Comparison of ENCODE assay signal across 8 cellular contexts in the genomic region with DNA sequence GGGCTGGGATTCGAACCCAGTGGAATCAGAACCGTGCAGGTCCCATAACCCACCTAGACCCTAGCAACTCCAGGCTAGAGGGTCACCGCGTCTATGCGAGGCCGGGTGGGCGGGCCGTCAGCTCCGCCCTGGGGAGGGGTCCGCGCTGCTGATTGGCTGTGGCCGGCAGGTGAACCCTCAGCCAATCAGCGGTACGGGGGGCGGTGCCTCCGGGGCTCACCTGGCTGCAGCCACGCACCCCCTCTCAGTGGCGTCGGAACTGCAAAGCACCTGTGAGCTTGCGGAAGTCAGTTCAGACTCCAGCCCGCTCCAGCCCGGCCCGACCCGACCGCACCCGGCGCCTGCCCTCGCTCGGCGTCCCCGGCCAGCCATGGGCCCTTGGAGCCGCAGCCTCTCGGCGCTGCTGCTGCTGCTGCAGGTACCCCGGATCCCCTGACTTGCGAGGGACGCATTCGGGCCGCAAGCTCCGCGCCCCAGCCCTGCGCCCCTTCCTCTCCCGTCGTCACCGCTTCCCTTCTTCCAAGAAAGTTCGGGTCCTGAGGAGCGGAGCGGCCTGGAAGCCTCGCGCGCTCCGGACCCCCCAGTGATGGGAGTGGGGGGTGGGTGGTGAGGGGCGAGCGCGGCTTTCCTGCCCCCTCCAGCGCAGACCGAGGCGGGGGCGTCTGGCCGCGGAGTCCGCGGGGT. TPM values are rescaled to one million over a fixed set of nuclear protein-coding genes. Genes with fewer than 3 reads are reported as not detected.
DNase-seq lines count a peak whose midpoint lies in the region; ATAC-seq, FAIRE-seq and TF ChIP-seq lines count a peak whose summit lies in the region.

A gene (plus strand): TSS at position 247 of the 684 bp plus-strand sequence. CDS start 124 bp downstream, at position 371.

- DNase-seq in A549 (ENCODE audit: low read depth in 1 of 2, low spot score in 1 of 2) (no peak), LoVo (ENCODE audit: low spot score) (peak; percentile 90), heart right ventricle (peak in 1 of 2 donors; percentile 17), progenitor cell of endocrine pancreas (ENCODE audit: low spot score, unreplicated experiment) (peak; percentile 94)
- DNase-seq in activated CD8-positive, alpha-beta memory T cell treated with anti-CD3 and anti-CD28 coated beads for 24 hours = peak; percentile 66

- H3K4me3 ChIP-seq in A549 (peak within 1 kb of the TSS; percentile 67), heart right ventricle (peak within 1 kb of the TSS in 8 of 10 donors; percentile 3 to 25 (median 20))

- H3K4me1 ChIP-seq in A549 (peaks cover 50% of the 10 kb centered on the region), heart right ventricle (peaks cover 0 to 18% (median 13%) of the 10 kb centered on the region in 9 donors)

- H3K27ac ChIP-seq in A549 = peak within 1 kb of the TSS; percentile 78 to 94
- H3K27ac ChIP-seq in heart right ventricle = no peak within 1 kb of the TSS

- TF ChIP-seq POLR2A in A549 (IDR thresholded peaks at IDR 0.05; ENCODE audit: low read length) = no peak

- peaks cover 7% of the 10 kb centered on the region for H3K36me3 Mint-ChIP-seq in progenitor cell of endocrine pancreas (ENCODE audit: insufficient read depth)

- POLR2A ChIA-PET in A549 (lab: Yijun Ruan, JAX) = no interaction called here

- H3K4me2 ChIP-seq in A549 = peak within 1 kb of the TSS; percentile 99

- H3K27ac Mint-ChIP-seq in progenitor cell of endocrine pancreas = peak within 1 kb of the TSS; percentile 99

- no peaks in the 10 kb centered on the region for H3K9me3 ChIP-seq in A549
- H3K9me3 ChIP-seq in heart right ventricle = no peaks in the 10 kb centered on the region

- H3K4me1 Mint-ChIP-seq in progenitor cell of endocrine pancreas (ENCODE audit: low read depth) = peaks cover 42% of the 10 kb centered on the region

- H3K27me3 ChIP-seq in heart right ventricle = peaks cover 26 to 65% (median 59%) of the 10 kb centered on the region in 7 donors

- intact Hi-C loops in heart right ventricle (cut with DNase I) = no loop called here

- WGBS in A549 (ENCODE audit: missing lambda C conversion rate) = 10% methylated on average over 18 of the region's 63 CpGs
- 1 to 2% methylated on average over 62 to 63 of the region's 63 CpGs for WGBS in heart right ventricle, 2 donors

- no peak for TF ChIP-seq EP300 in A549 (IDR thresholded peaks at IDR 0.05)

- no peaks in the 10 kb centered on the region for H3K9me3 Mint-ChIP-seq in progenitor cell of endocrine pancreas (ENCODE audit: low read depth)

- H3K36me3 ChIP-seq in heart right ventricle = no peaks in the 10 kb centered on the region

- CTCF ChIA-PET in A549 (lab: Yijun Ruan, JAX) = interaction anchor here (0.6 to 1.8 kb wide), 6 partner anchors 12 to 208 kb away, joined by 3 to 8 read pairs (median 4); no protein-coding TSS in a partner anchor

- H3K27me3 Mint-ChIP-seq in progenitor cell of endocrine pancreas = no peaks in the 10 kb centered on the region

- peak within 1 kb of the TSS; percentile 99 for H3K4me3 Mint-ChIP-seq in progenitor cell of endocrine pancreas (ENCODE audit: low read depth)

- FAIRE-seq in A549 (lab: Jason Lieb, UNC) = no peak

- TF ChIP-seq RAD21 in A549 (conservative IDR thresholded peaks at IDR 0.05 in 1 of 2, IDR thresholded peaks at IDR 0.05 in 1 of 2) = no peak

- ATAC-seq in A549 = peak; percentile 47 to 58; a peak in 5 of 6 replicates
- peak in 3 of 8 donors; percentile 16 to 59 (median 50) for ATAC-seq in heart right ventricle
- no peak for ATAC-seq in HG03196 (IDR thresholded peaks at IDR 0.05; ENCODE audit: unreplicated experiment)
- no peak for ATAC-seq in GM21717 (IDR thresholded peaks at IDR 0.05; ENCODE audit: unreplicated experiment)
- ATAC-seq in HG03159 (IDR thresholded peaks at IDR 0.05; ENCODE audit: unreplicated experiment) = no peak

- no peak for TF ChIP-seq CTCF in A549 (IDR thresholded peaks at IDR 0.05)
- no peak for TF ChIP-seq CTCF in heart right ventricle (IDR thresholded peaks at IDR 0.05)
- no peak for TF ChIP-seq CTCF in progenitor cell of endocrine pancreas (IDR thresholded peaks at IDR 0.05; ENCODE audit: unreplicated experiment)

TF ChIP-seq in A549, 52 proteins besides CTCF, POLR2A, EP300 and RAD21:
- no peak for TF ChIP-seq RFX5 (IDR thresholded peaks at IDR 0.05)
- TF ChIP-seq, protein P1, sequence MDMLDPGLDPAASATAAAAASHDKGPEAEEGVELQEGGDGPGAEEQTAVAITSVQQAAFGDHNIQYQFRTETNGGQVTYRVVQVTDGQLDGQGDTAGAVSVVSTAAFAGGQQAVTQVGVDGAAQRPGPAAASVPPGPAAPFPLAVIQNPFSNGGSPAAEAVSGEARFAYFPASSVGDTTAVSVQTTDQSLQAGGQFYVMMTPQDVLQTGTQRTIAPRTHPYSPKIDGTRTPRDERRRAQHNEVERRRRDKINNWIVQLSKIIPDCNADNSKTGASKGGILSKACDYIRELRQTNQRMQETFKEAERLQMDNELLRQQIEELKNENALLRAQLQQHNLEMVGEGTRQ (IDR thresholded peaks at IDR 0.05) = peak; percentile 39; the same call in 1 of the 2 replicates

RNA-seq across cellular contexts. Expression of the gene that starts here (rescaled TPM):
- polyA plus RNA-seq in A549 (2011; rRNA removed) = 24.5 and 33.0 TPM in 2 replicates
- polyA plus RNA-seq in A549 (2012; cell fraction: cytosol; rRNA removed) = 2.4 and 3.8 TPM in 2 replicates
- polyA plus RNA-seq in A549 (2012; cell fraction: nucleus; rRNA removed) = 5.0 and 7.5 TPM in 2 replicates
- polyA plus RNA-seq in A549 (2017; fragmentation: RNase III; extraction: RNeasy Plus Mini Kit Qiagen cat#74134 plus additional on column Dnase treatment) = 5.9 to 7.2 TPM (median 6.0 TPM) in 3 replicates
- polyA minus RNA-seq in A549 (2011; rRNA and poly(A)+ RNA removed) = 47.7 and 53.3 TPM in 2 replicates
- total RNA-seq in heart right ventricle = under 1 TPM in 4 of 10 donors, not detected in 6; 0.28 to 0.82 (median 0.42) TPM
- polyA plus RNA-seq in heart right ventricle = under 1 TPM in 1 of 2 donors, not detected in 1; 0.01 TPM
- 545 and 586 TPM in 2 replicates for total RNA-seq in progenitor cell of endocrine pancreas

Comparison
In these comparisons a context has a peak if more than half of its experiments do, and no peak if none do; other contexts are left out.
1. RNA of the gene that starts here (total RNA-seq): 545 to 586 TPM in progenitor cell of endocrine pancreas; 0.28 to 0.82 TPM in heart right ventricle; every median in the first group is over 100 times any median in the second.
2. ATAC-seq: peak in A549 (2 of 2); none in HG03196 (single experiment), GM21717 (single experiment) and HG03159 (single experiment).
3. DNase-seq: peak in LoVo (single experiment), activated CD8-positive, alpha-beta memory T cell treated with anti-CD3 and anti-CD28 coated beads for 24 hours (single experiment) and progenitor cell of endocrine pancreas (single experiment); none in A549 (0 of 2).
4. H3K27ac ChIP-seq: peak in A549 (2 of 2); none in heart right ventricle (0 of 10).